Comparison of ENCODE assay signal across 1 cellular context in genomic region chr10:61486738-61487396, GRCh38.
TF ChIP-seq lines count a peak whose summit lies in the region.

No MANE protein-coding gene starts in this region.

TF ChIP-seq in K562, 482 proteins besides CTCF, POLR2A, EP300 and RAD21 (continued from another document and continues in another):
- TF ChIP-seq ILF3 (IDR thresholded peaks at IDR 0.05; ENCODE audit: borderline replicate concordance) = no peak
- no peak for TF ChIP-seq MBD2 (IDR thresholded peaks at IDR 0.05; ENCODE audit: borderline replicate concordance, low read depth)
- no peak for TF ChIP-seq ZFP36 (IDR thresholded peaks at IDR 0.05; ENCODE audit: low read depth, low read length, partially characterized antibody)
- no peak for TF ChIP-seq PML (IDR thresholded peaks at IDR 0.05; ENCODE audit: low read length)
- no peak for TF ChIP-seq ZNF146 (CRISPR knock-in tag; IDR thresholded peaks at IDR 0.05; ENCODE audit: unreplicated experiment)
- TF ChIP-seq SRF (CRISPR knock-in tag; IDR thresholded peaks at IDR 0.05) = no peak
- TF ChIP-seq ZNF280A (IDR thresholded peaks at IDR 0.05; ENCODE audit: low read depth, partially characterized antibody) = no peak
- no peak for TF ChIP-seq RCOR1 (IDR thresholded peaks at IDR 0.05; ENCODE audit: borderline replicate concordance in 1 of 2, low read depth in 2 of 2, low read length in 2 of 2)
- TF ChIP-seq KAT2B (IDR thresholded peaks at IDR 0.05; ENCODE audit: low read depth, low read length) = no peak
- no peak for TF ChIP-seq CHD1 (IDR thresholded peaks at IDR 0.05; ENCODE audit: low read length)
- no peak for TF ChIP-seq ARID3B (CRISPR knock-in tag; IDR thresholded peaks at IDR 0.05; ENCODE audit: borderline replicate concordance)
- no peak for TF ChIP-seq ETV5 (CRISPR knock-in tag; IDR thresholded peaks at IDR 0.05; ENCODE audit: low read depth)
- no peak for TF ChIP-seq ID3 (CRISPR knock-in tag; IDR thresholded peaks at IDR 0.05)
- TF ChIP-seq ID3 (tag; IDR thresholded peaks at IDR 0.05) = peak; percentile 48; the same call in 1 of the 2 replicates
- peak; percentile 59; the same call in 1 of the 2 replicates for TF ChIP-seq SOX6 (IDR thresholded peaks at IDR 0.05)
- no peak for TF ChIP-seq MEF2A (IDR thresholded peaks at IDR 0.05; ENCODE audit: control insufficient read depth, low read depth, low read length)
- TF ChIP-seq ZBTB9 (CRISPR knock-in tag; IDR thresholded peaks at IDR 0.05) = no peak
- no peak for TF ChIP-seq ZNF76 (CRISPR knock-in tag; IDR thresholded peaks at IDR 0.05; ENCODE audit: borderline replicate concordance)
- TF ChIP-seq ZNF407 (IDR thresholded peaks at IDR 0.05; ENCODE audit: low read depth) = no peak
- no peak for TF ChIP-seq PURB (CRISPR knock-in tag; IDR thresholded peaks at IDR 0.05; ENCODE audit: low read depth)
- no peak for TF ChIP-seq ETS2 (tag; IDR thresholded peaks at IDR 0.05; ENCODE audit: borderline replicate concordance, poor library complexity, severe bottlenecking)
- no peak for TF ChIP-seq ATF2 (CRISPR knock-in tag; IDR thresholded peaks at IDR 0.05)
- TF ChIP-seq STAT6 (CRISPR knock-in tag; IDR thresholded peaks at IDR 0.05) = no peak
- TF ChIP-seq ZNF384 (IDR thresholded peaks at IDR 0.05; ENCODE audit: low read depth, low read length) = no peak
- TF ChIP-seq ZBTB26 (CRISPR knock-in tag; IDR thresholded peaks at IDR 0.05) = no peak
- TF ChIP-seq ZBTB2 (IDR thresholded peaks at IDR 0.05) = no peak
- no peak for TF ChIP-seq ZNF121 (CRISPR knock-in tag; conservative IDR thresholded peaks at IDR 0.05)
- no peak for TF ChIP-seq CLOCK (CRISPR knock-in tag; IDR thresholded peaks at IDR 0.05; ENCODE audit: borderline replicate concordance)
- TF ChIP-seq TAF7 (tag; IDR thresholded peaks at IDR 0.05) = no peak
- no peak for TF ChIP-seq LEF1 (IDR thresholded peaks at IDR 0.05)
- peak; percentile 54 for TF ChIP-seq MEIS2 (IDR thresholded peaks at IDR 0.05; ENCODE audit: partially characterized antibody)
- no peak for TF ChIP-seq PRMT5 (CRISPR knock-in tag; IDR thresholded peaks at IDR 0.05)
- no peak for TF ChIP-seq FOXA1 (IDR thresholded peaks at IDR 0.05; ENCODE audit: borderline replicate concordance)
